In genomic region chr2:229133155-229133772, GRCh38 we compare ENCODE assay signal across 9 cellular contexts.
A peak's percentile ranks its signal among the peaks of the same experiment; 100 is the strongest.
DNase-seq lines count a peak whose midpoint lies in the region; TF ChIP-seq lines count a peak whose summit lies in the region.
"Had no signal": no experiment of that assay in that cellular context is flagged by ENCODE, and none has a peak within 500 bp of the region (broad histone marks: within the 10 kb centered on the region; RNA-seq: fewer than 3 reads in every experiment).

No MANE protein-coding gene starts in this region.

- peak; percentile 45 for TF ChIP-seq RAD21 in Ishikawa (IDR thresholded peaks at IDR 0.05; ENCODE audit: low read depth)

- DNase-seq in AG10803 (ENCODE audit: low read depth) = peak; percentile 45
- DNase-seq in RKO (ENCODE audit: low spot score) = peak; percentile 50
- DNase-seq in cardiac muscle cell (ENCODE audit: low read depth in 1 of 2, low spot score in 1 of 2) = peak; percentile 37 to 76
- peak; percentile 20 for DNase-seq in stromal cell of bone marrow (ENCODE audit: low read depth)
- DNase-seq in ecto neural progenitor cell (ENCODE audit: low spot score) = no peak
- no peak for DNase-seq in esophagus muscularis mucosa (ENCODE audit: extremely low spot score)
- no peak for DNase-seq in T-helper 9 cell
- DNase-seq: activated naive CD8-positive, alpha-beta T cell treated with anti-CD3 and anti-CD28 coated beads, Interleukin-2, amount 10 ng/mL, durations not matched to agents 7 days and 5 days had no signal

- H3K27me3 ChIP-seq in cardiac muscle cell = no peaks in the 10 kb centered on the region
- H3K27me3 ChIP-seq in esophagus muscularis mucosa = no peaks in the 10 kb centered on the region

- TF ChIP-seq POLR2A in esophagus muscularis mucosa (IDR thresholded peaks at IDR 0.05; ENCODE audit: low read depth) = no peak

- no peaks in the 10 kb centered on the region for H3K36me3 ChIP-seq in cardiac muscle cell
- H3K36me3 ChIP-seq in esophagus muscularis mucosa = peaks cover 0 to 6% (median 0%) of the 10 kb centered on the region in 4 donors

- intact Hi-C loops in esophagus muscularis mucosa (cut with DNase I) = no loop called here

- H3K27ac ChIP-seq in cardiac muscle cell = no peak overlapping the region
- no peak overlapping the region for H3K27ac ChIP-seq in esophagus muscularis mucosa (replicated peaks in 1 of 4)

- H3K4me3 ChIP-seq in AG10803 (ENCODE audit: low read length) (no peak overlapping the region), cardiac muscle cell (no peak overlapping the region), esophagus muscularis mucosa (no peak overlapping the region)

- TF ChIP-seq CTCF in AG10803 (conservative IDR thresholded peaks at IDR 0.05; ENCODE audit: low read length) (peak; percentile 68), cardiac muscle cell (IDR thresholded peaks at IDR 0.05; ENCODE audit: low read depth, low read length) (peak; percentile 58), esophagus muscularis mucosa (IDR thresholded peaks at IDR 0.05) (peak in 1 of 3 experiments; percentile 13)

- 62% methylated on average over 5 of the region's 5 CpGs for WGBS in esophagus muscularis mucosa

- TF ChIP-seq EP300 in Ishikawa (IDR thresholded peaks at IDR 0.05; ENCODE audit: borderline replicate concordance) = no peak
- no peak for TF ChIP-seq EP300 in esophagus muscularis mucosa (IDR thresholded peaks at IDR 0.05)

- H3K9me3 ChIP-seq in cardiac muscle cell (ENCODE audit: low read depth) = no peaks in the 10 kb centered on the region
- no peaks in the 10 kb centered on the region for H3K9me3 ChIP-seq in esophagus muscularis mucosa

- H3K4me1 ChIP-seq in cardiac muscle cell (ENCODE audit: low read depth) (peaks cover 14% of the 10 kb centered on the region), esophagus muscularis mucosa (peaks cover 0 to 13% (median 8%) of the 10 kb centered on the region in 4 donors)

TF ChIP-seq in Ishikawa, 13 proteins besides CTCF, POLR2A, EP300 and RAD21:
- TF ChIP-seq TEAD4 (IDR thresholded peaks at IDR 0.05) (no peak), YY1 (IDR thresholded peaks at IDR 0.05; ENCODE audit: low read depth) (no peak), EGR1 (IDR thresholded peaks at IDR 0.05) (no peak), FOXM1 (IDR thresholded peaks at IDR 0.05; ENCODE audit: borderline replicate concordance, low read depth) (no peak), TAF1 (IDR thresholded peaks at IDR 0.05; ENCODE audit: low read depth) (no peak), MAX (IDR thresholded peaks at IDR 0.05) (no peak), TCF12 (IDR thresholded peaks at IDR 0.05; ENCODE audit: low read depth) (no peak), ZBTB7A (IDR thresholded peaks at IDR 0.05; ENCODE audit: low read depth) (no peak), NFIC (IDR thresholded peaks at IDR 0.05) (no peak)

Comparison
In these comparisons a context has a peak if more than half of its experiments do, and no peak if none do; other contexts are left out.
1. DNase-seq: peak in AG10803 (single experiment), RKO (single experiment), cardiac muscle cell (2 of 2) and stromal cell of bone marrow (single experiment); none in ecto neural progenitor cell (single experiment), esophagus muscularis mucosa (single experiment) and T-helper 9 cell (single experiment).